7 cellular contexts compared by ENCODE assay signal in genomic region chr11:77636738-77637344, GRCh38. TPM values are rescaled to one million over a fixed set of nuclear protein-coding genes. Genes with fewer than 3 reads are reported as not detected.
DNase-seq lines count a peak whose midpoint lies in the region; ATAC-seq, FAIRE-seq and TF ChIP-seq lines count a peak whose summit lies in the region.

No MANE protein-coding gene starts in this region.

- peak; percentile 7; the same call in 1 of the 3 replicates for ATAC-seq in GM23338
- no peak for ATAC-seq in PC-3
- no peak for ATAC-seq in HG02973 (IDR thresholded peaks at IDR 0.05; ENCODE audit: unreplicated experiment)

- peaks cover 3% of the 10 kb centered on the region for H3K27me3 Mint-ChIP-seq in GM23338 (ENCODE audit: insufficient read depth, low read depth, poor library complexity)

- no peak overlapping the region for H4K5ac ChIP-seq in H1 (ENCODE audit: insufficient read length, low read depth, low read length)

- H3K4ac ChIP-seq in H1 (replicated peaks; ENCODE audit: insufficient read length, low read depth, low read length) (no peak overlapping the region), neuronal stem cell (ENCODE audit: low read length) (no peak overlapping the region)

- H2BK120ac ChIP-seq in H1 (replicated peaks; ENCODE audit: low read depth, low read length) (no peak overlapping the region), neuronal stem cell (ENCODE audit: low read depth, low read length) (no peak overlapping the region)

- H4K20me1 ChIP-seq in GM23338 (replicated peaks; ENCODE audit: insufficient read depth) = peaks cover 13% of the 10 kb centered on the region
- H4K20me1 ChIP-seq in PC-3 (ENCODE audit: low read length) = peaks cover 12% of the 10 kb centered on the region; the same call in 1 of the 2 replicates
- peaks cover 2 to 3% of the 10 kb centered on the region in 2 experiments for H4K20me1 ChIP-seq in H1 (replicated peaks in 1 of 2; ENCODE audit: control insufficient read depth in 1 of 2, insufficient read depth in 2 of 2, low read length in 2 of 2)

- H3K9me3 ChIP-seq in PC-3 (ENCODE audit: low read length) (no peaks in the 10 kb centered on the region), H1 (ENCODE audit: insufficient read depth in 2 of 2, low read depth in 1 of 2, low read length in 1 of 2) (no peaks in the 10 kb centered on the region), neuronal stem cell (replicated peaks in 1 of 2; ENCODE audit: control insufficient read depth in 2 of 2, insufficient read depth in 1 of 2, low read depth in 1 of 2, low read length in 2 of 2) (peaks cover 0 to 6% of the 10 kb centered on the region in 2 donors)

- H3K23ac ChIP-seq in H1 (ENCODE audit: insufficient read length) (no peak overlapping the region), neuronal stem cell (ENCODE audit: low read depth, low read length, poor library complexity) (no peak overlapping the region)

- CTCF ChIA-PET in PC-3 (lab: Charles Lee) = interaction anchor here (0.7 kb wide), 1 partner anchor 362 kb away, joined by 3 read pairs; no protein-coding TSS in a partner anchor
- CTCF ChIA-PET in H1 (lab: Charles Lee; ENCODE audit: partially characterized antibody) = no interaction called here

- no peaks in the 10 kb centered on the region for H3K36me3 ChIP-seq in GM23338 (ENCODE audit: insufficient read depth)
- peaks cover 8% of the 10 kb centered on the region; the same call in 1 of the 2 replicates for H3K36me3 ChIP-seq in PC-3 (ENCODE audit: low read depth, low read length)
- peaks cover 0 to 5% (median 0%) of the 10 kb centered on the region in 4 experiments; a peak in 3 of 8 replicates for H3K36me3 ChIP-seq in H1 (ENCODE audit: control insufficient read depth in 2 of 4, insufficient read depth in 4 of 4, low read length in 3 of 4)
- H3K36me3 ChIP-seq in neuronal stem cell (replicated peaks in 1 of 2; ENCODE audit: control insufficient read depth in 2 of 2, insufficient read depth in 2 of 2, low read length in 2 of 2) = peaks cover 3 to 34% of the 10 kb centered on the region in 2 donors

- H3K4me1 ChIP-seq in GM23338 (ENCODE audit: insufficient read depth) (peaks cover 7% of the 10 kb centered on the region; the same call in 1 of the 2 replicates), PC-3 (ENCODE audit: insufficient read depth, low read length) (peaks cover 19% of the 10 kb centered on the region), H1 (replicated peaks in 1 of 4; ENCODE audit: control insufficient read depth in 3 of 4, insufficient read depth in 4 of 4, low read length in 3 of 4) (peaks cover 2 to 7% (median 3%) of the 10 kb centered on the region in 4 experiments; a peak in 6 of 7 replicates), neuronal stem cell (ENCODE audit: control insufficient read depth in 2 of 2, insufficient read depth in 1 of 2, low read depth in 1 of 2, low read length in 2 of 2) (peaks cover 5 to 6% of the 10 kb centered on the region in 2 donors)

- H2AFZ ChIP-seq in GM23338 (no peak overlapping the region), PC-3 (ENCODE audit: low read length) (no peak overlapping the region; the same call in 1 of the 2 replicates), H1 (ENCODE audit: low read length) (no peak overlapping the region), neuronal stem cell (ENCODE audit: low read length) (no peak overlapping the region)

- no peak for FAIRE-seq in H1 (lab: Jason Lieb, UNC)

- H3K79me2 ChIP-seq in GM23338 (replicated peaks; ENCODE audit: insufficient read depth) (peaks cover 57% of the 10 kb centered on the region), PC-3 (ENCODE audit: low read length) (peaks cover 64% of the 10 kb centered on the region), H1 (ENCODE audit: control insufficient read depth in 1 of 2, insufficient read depth in 2 of 2, low read length in 2 of 2) (peaks cover 14 to 55% of the 10 kb centered on the region in 2 experiments)

- no peak overlapping the region for H4K91ac ChIP-seq in H1 (replicated peaks; ENCODE audit: insufficient read length, low read length)
- H4K91ac ChIP-seq in neuronal stem cell (ENCODE audit: low read depth, low read length, poor library complexity) = no peak overlapping the region

- peaks cover 5% of the 10 kb centered on the region; the same call in 1 of the 2 replicates for H3K23me2 ChIP-seq in H1 (ENCODE audit: low read depth, low read length)

- no peak for TF ChIP-seq RAD21 in H1 (IDR thresholded peaks at IDR 0.05 in 1 of 2, conservative IDR thresholded peaks at IDR 0.05 in 1 of 2; ENCODE audit: low read depth in 2 of 2, low read length in 2 of 2)

- TF ChIP-seq CTCF in GM23338 (conservative IDR thresholded peaks at IDR 0.05; ENCODE audit: low read depth in 2 of 2) (no peak), PC-3 (conservative IDR thresholded peaks at IDR 0.05; ENCODE audit: low read depth, low read length) (no peak), H1 (IDR thresholded peaks at IDR 0.05; ENCODE audit: control extremely low read depth in 1 of 3, insufficient read depth in 1 of 3, low read depth in 1 of 3, low read length in 3 of 3) (no peak)

- DNase-seq in GM23338 (ENCODE audit: low spot score) = peak; percentile 15
- no peak for DNase-seq in PC-3
- no peak for DNase-seq in H1 (ENCODE audit: low read depth in 1 of 2, low spot score in 2 of 2)
- DNase-seq in neuronal stem cell (ENCODE audit: low spot score) = no peak
- DNase-seq in NCI-H2081 (lab: John Stamatoyannopoulos, UW) = no peak
- DNase-seq in posterior cingulate gyrus = no peak

- peaks cover 17% of the 10 kb centered on the region for H3K4me1 Mint-ChIP-seq in GM23338

- peak overlapping the region; percentile 76 for H3K27ac ChIP-seq in GM23338 (ENCODE audit: low read depth)
- peak overlapping the region; percentile 64; the same call in 1 of the 2 replicates for H3K27ac ChIP-seq in PC-3 (ENCODE audit: low read length)
- H3K27ac ChIP-seq in H1 (ENCODE audit: low read depth, low read length) = peak overlapping the region; percentile 76; the same call in 1 of the 2 replicates
- no peak overlapping the region for H3K27ac ChIP-seq in neuronal stem cell (replicated peaks; ENCODE audit: low read length)

- intact Hi-C loops in PC-3 (cut with micrococcal nuclease) = loop anchor here (1.0 kb wide), 3 partner anchors 35 to 357 kb away; partner anchors contain the start of genes AAMDC and INTS4
- intact Hi-C loops in posterior cingulate gyrus (cut with DNase I) = loop anchor here (2.0 kb wide), 1 partner anchor 184 kb away; the partner anchor contains the start of genes AAMDC and RSF1

- H3K36me3 Mint-ChIP-seq in GM23338 (ENCODE audit: low read depth) = peaks cover 28% of the 10 kb centered on the region

- TF ChIP-seq POLR2A in H1 (IDR thresholded peaks at IDR 0.05; ENCODE audit: control extremely low read depth in 1 of 2, low read depth in 2 of 2, low read length in 2 of 2) = no peak

- H3K9ac ChIP-seq in PC-3 (ENCODE audit: low read length) (peak overlapping the region; percentile 93), H1 (replicated peaks in 1 of 4; ENCODE audit: extremely low read depth in 1 of 4, low read depth in 3 of 4, low read length in 3 of 4) (peak overlapping the region in 3 of 4 experiments; percentile 85 to 90 (median 90); a peak in 5 of 7 replicates), neuronal stem cell (ENCODE audit: low read depth, low read length, poor library complexity) (no peak overlapping the region)

- H3K9me3 Mint-ChIP-seq in GM23338 = no peaks in the 10 kb centered on the region; the same call in 1 of the 3 replicates

- WGBS in H1 (ENCODE audit: extremely low coverage in 1 of 2, insufficient coverage in 1 of 2, insufficient read length in 1 of 2, insufficient replicate concordance in 2 of 2, low coverage in 1 of 2, low lambda C conversion rate in 2 of 2, missing lambda C conversion rate in 1 of 2), 2 experiments = 11% methylated on average over 13 of the region's 14 CpGs; no CpG with 5 or more reads in 1 of the 2 experiments
- WGBS in neuronal stem cell (ENCODE audit: extremely low coverage in 2 of 2, insufficient read length in 2 of 2, insufficient replicate concordance in 1 of 2), 2 donors = no CpG with 5 or more reads among the region's 14 CpGs

- peak overlapping the region; percentile 78 for H3K4me2 ChIP-seq in GM23338
- peak overlapping the region; percentile 86 for H3K4me2 ChIP-seq in PC-3 (ENCODE audit: low read length)
- peak overlapping the region; percentile 76 to 82 for H3K4me2 ChIP-seq in H1 (ENCODE audit: insufficient read depth in 1 of 2, low read depth in 2 of 2, low read length in 2 of 2)
- H3K4me2 ChIP-seq in neuronal stem cell (ENCODE audit: insufficient read depth, low read length, poor library complexity, severe bottlenecking) = peak overlapping the region; percentile 66

- TF ChIP-seq EP300 in H1 (IDR thresholded peaks at IDR 0.05; ENCODE audit: borderline replicate concordance in 1 of 2, low read depth in 2 of 2, low read length in 2 of 2) = no peak

- H3K14ac ChIP-seq in H1 (ENCODE audit: insufficient read length) (no peak overlapping the region), neuronal stem cell (ENCODE audit: low read length) (no peak overlapping the region)

- H2BK15ac ChIP-seq in H1 (ENCODE audit: low read length) = no peak overlapping the region
- no peak overlapping the region for H2BK15ac ChIP-seq in neuronal stem cell (ENCODE audit: low read length)

- H3K9me2 ChIP-seq in GM23338 (ENCODE audit: insufficient read depth) = no peaks in the 10 kb centered on the region
- H3K9me2 ChIP-seq in PC-3 (replicated peaks; ENCODE audit: low read length) = no peaks in the 10 kb centered on the region

- peak overlapping the region; percentile 88 for H3K4me3 Mint-ChIP-seq in GM23338

- H2BK5ac ChIP-seq in H1 (ENCODE audit: low read depth, low read length) (no peak overlapping the region), neuronal stem cell (ENCODE audit: low read length) (no peak overlapping the region)

- H4K8ac ChIP-seq in H1 (ENCODE audit: extremely low read depth, insufficient read depth, low read length) (no peak overlapping the region), neuronal stem cell (ENCODE audit: low read depth, low read length) (no peak overlapping the region)

- H3K18ac ChIP-seq in H1 (ENCODE audit: extremely low read depth, low read length) (no peak overlapping the region), neuronal stem cell (ENCODE audit: low read length) (no peak overlapping the region)

- H3F3A ChIP-seq in GM23338 (replicated peaks; ENCODE audit: low read depth) (no peaks in the 10 kb centered on the region), PC-3 (ENCODE audit: low read length, unreplicated experiment) (no peaks in the 10 kb centered on the region)

- no peak overlapping the region for H2BK20ac ChIP-seq in H1 (ENCODE audit: low read length)

- peak overlapping the region; percentile 78 for H3K4me3 ChIP-seq in GM23338
- peak overlapping the region; percentile 85 for H3K4me3 ChIP-seq in PC-3 (ENCODE audit: low read length)
- H3K4me3 ChIP-seq in H1 (ENCODE audit: extremely low read depth in 1 of 4, insufficient read depth in 2 of 4, low read depth in 3 of 4, low read length in 4 of 4) = peak overlapping the region; percentile 83 to 94 (median 90)
- H3K4me3 ChIP-seq in neuronal stem cell (ENCODE audit: low read length in 2 of 2) = peak overlapping the region; percentile 94 to 95

- POLR2A ChIA-PET in PC-3 (lab: Charles Lee; ENCODE audit: unreplicated experiment) (no interaction called here), H1 (lab: Charles Lee; ENCODE audit: partially characterized antibody) (interaction anchor here (0.7 to 2.1 kb wide), 6 partner anchors 11 to 358 kb away, joined by 3 to 13 read pairs (median 4); partner anchors contain the start of gene INTS4)

- H2BK12ac ChIP-seq in H1 (ENCODE audit: low read depth, low read length) (no peak overlapping the region), neuronal stem cell (ENCODE audit: low read length) (no peak overlapping the region)

- peaks cover 6% of the 10 kb centered on the region for H3K79me1 ChIP-seq in H1 (ENCODE audit: low read depth, low read length)
- peaks cover 10% of the 10 kb centered on the region for H3K79me1 ChIP-seq in neuronal stem cell (ENCODE audit: low read depth, low read length)

- H3K56ac ChIP-seq in H1 (replicated peaks; ENCODE audit: insufficient read length, low read depth, low read length) = no peak overlapping the region

- peak overlapping the region; percentile 79 for H3K27ac Mint-ChIP-seq in GM23338

- H3K27me3 ChIP-seq in GM23338 (ENCODE audit: insufficient read depth) (no peaks in the 10 kb centered on the region), PC-3 (ENCODE audit: low read length) (no peaks in the 10 kb centered on the region), H1 (replicated peaks in 1 of 4; ENCODE audit: control insufficient read depth in 3 of 4, extremely low read depth in 1 of 4, insufficient read depth in 3 of 4, low read length in 3 of 4) (no peaks in the 10 kb centered on the region), neuronal stem cell (ENCODE audit: control insufficient read depth in 3 of 3, insufficient read depth in 3 of 3, low read depth in 1 of 3, low read length in 3 of 3) (no peaks in the 10 kb centered on the region)

- TSS peak; percentile 72 for BruUV-seq in PC-3 (replicated peaks; lab: Mats Ljungman, UMichigan)

- H2AK5ac ChIP-seq in H1 (ENCODE audit: low read depth, low read length) (no peak overlapping the region), neuronal stem cell (ENCODE audit: low read depth, low read length) (no peak overlapping the region)

RNA-seq across cellular contexts. Expression of gene CLNS1A, which starts 0.8 kb away (rescaled TPM):
- total RNA-seq in GM23338 (2014; rRNA removed; shearing (Covaris generic)) = 204 and 208 TPM in 2 replicates
- polyA plus RNA-seq in GM23338 (2016; fragmentation: Nextera tagmentation; extraction: Ambion mirVana) = 131 and 160 TPM in 2 replicates
- 302 and 361 TPM in 2 replicates for total RNA-seq in PC-3 (2014; rRNA removed)
- 176 and 177 TPM in 2 replicates for total RNA-seq in H1 (2021; fragmentation: NEBNext Ultra II Directional; extraction: Animal tissue kit (Norgen Biotek cat#: 25700))
- 85.4 and 136 TPM in 2 replicates for polyA plus RNA-seq in H1 (2011; rRNA removed)
- 201 TPM for polyA plus RNA-seq in H1 (2011; cell fraction: cytosol; rRNA removed)
- 183 TPM for polyA plus RNA-seq in H1 (2011; cell fraction: nucleus; rRNA removed)
- 192 to 227 TPM (median 203 TPM) in 4 replicates for polyA plus RNA-seq in H1 (2012, experiment 1 of 2)
- 32.5 TPM for polyA plus RNA-seq in H1 (2012, experiment 2 of 2)
- 68.9 TPM for polyA plus RNA-seq in H1 (2013, experiment 1 of 2)
- polyA plus RNA-seq in H1 (2013, experiment 2 of 2) = 73.5 TPM
- 108 and 134 TPM in 2 replicates for polyA minus RNA-seq in H1 (2011; rRNA and poly(A)+ RNA removed)
- 95.1 TPM for polyA minus RNA-seq in H1 (2011; cell fraction: cytosol; rRNA and poly(A)+ RNA removed)
- 82.6 TPM for polyA minus RNA-seq in H1 (2011; cell fraction: nucleus; rRNA and poly(A)+ RNA removed)
- 103 TPM for polyA plus RNA-seq in neuronal stem cell (2013, experiment 1 of 2)
- 103 TPM for polyA plus RNA-seq in neuronal stem cell (2013, experiment 2 of 2)

RNA-seq across cellular contexts. Expression of gene AQP11, which starts 47.1 kb away (rescaled TPM):
- total RNA-seq in GM23338 (2014; rRNA removed; shearing (Covaris generic)) = 1.7 and 1.8 TPM in 2 replicates
- polyA plus RNA-seq in GM23338 (2016; fragmentation: Nextera tagmentation; extraction: Ambion mirVana) = 3.4 and 4.1 TPM in 2 replicates
- total RNA-seq in PC-3 (2014; rRNA removed) = 2.2 and 3.1 TPM in 2 replicates
- 1.1 and 1.2 TPM in 2 replicates for total RNA-seq in H1 (2021; fragmentation: NEBNext Ultra II Directional; extraction: Animal tissue kit (Norgen Biotek cat#: 25700))
- polyA plus RNA-seq in H1 (2011; rRNA removed) = 1.5 and 1.6 TPM in 2 replicates
- polyA plus RNA-seq in H1 (2011; cell fraction: cytosol; rRNA removed) = 1.1 TPM
- polyA plus RNA-seq in H1 (2011; cell fraction: nucleus; rRNA removed) = 4.8 TPM
- 1.1 to 1.4 TPM (median 1.3 TPM) in 4 replicates for polyA plus RNA-seq in H1 (2012, experiment 1 of 2)
- 0.79 TPM for polyA plus RNA-seq in H1 (2012, experiment 2 of 2)
- 1.9 TPM for polyA plus RNA-seq in H1 (2013, experiment 1 of 2)
- polyA plus RNA-seq in H1 (2013, experiment 2 of 2) = 1.7 TPM
- 0.83 and 1.3 TPM in 2 replicates for polyA minus RNA-seq in H1 (2011; rRNA and poly(A)+ RNA removed)
- 1.7 TPM for polyA minus RNA-seq in H1 (2011; cell fraction: cytosol; rRNA and poly(A)+ RNA removed)
- 1.8 TPM for polyA minus RNA-seq in H1 (2011; cell fraction: nucleus; rRNA and poly(A)+ RNA removed)
- 0.61 TPM for polyA plus RNA-seq in neuronal stem cell (2013, experiment 1 of 2)
- 0.69 TPM for polyA plus RNA-seq in neuronal stem cell (2013, experiment 2 of 2)
